In the genomic region with DNA sequence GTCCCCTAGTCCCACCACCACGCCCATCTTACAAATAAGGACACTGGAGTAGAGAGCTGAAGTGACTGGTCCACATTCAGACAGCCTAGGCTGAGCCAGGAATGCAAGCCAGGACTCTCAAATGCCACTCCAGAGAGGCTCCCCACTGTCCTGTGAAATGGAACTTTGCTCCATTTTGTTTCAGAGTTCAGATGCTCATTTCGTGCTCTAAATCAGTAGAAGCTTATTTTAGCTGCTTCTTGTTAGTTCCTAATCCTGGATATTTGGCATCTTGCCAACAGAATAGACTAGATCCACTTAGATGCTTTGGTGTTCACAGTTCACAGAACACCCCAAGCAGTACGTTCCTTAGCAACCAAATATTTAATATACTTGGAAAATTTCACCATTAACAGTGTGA, we compare ENCODE assay signal across 11 cellular contexts. TPM values are rescaled to one million over a fixed set of nuclear protein-coding genes. Genes with fewer than 3 reads are reported as not detected.
DNase-seq lines count a peak whose midpoint lies in the region; ATAC-seq and TF ChIP-seq lines count a peak whose summit lies in the region.
"Had no signal": no experiment of that assay in that cellular context is flagged by ENCODE, and none has a peak within 500 bp of the region (broad histone marks: within the 10 kb centered on the region; RNA-seq: fewer than 3 reads in every experiment).

No MANE protein-coding gene starts in this region.

- peaks cover 18% of the 10 kb centered on the region for H3K4me1 ChIP-seq in body of pancreas
- peaks cover 0 to 17% (median 2%) of the 10 kb centered on the region in 4 donors for H3K4me1 ChIP-seq in tibial artery

- intact Hi-C loops in body of pancreas (cut with DNase I), result no loop called here
- intact Hi-C loops in tibial artery (cut with DNase I; ENCODE audit: low total_unique reads), result no loop called here

- H3K27ac ChIP-seq in body of pancreas (no peak overlapping the region), tibial artery (peak overlapping the region; percentile 36 to 44)

- in situ Hi-C loops in GM13977 (cut with MboI; ENCODE audit: low pct_unique_long_range_greater_than_20kb, low sequenced_read_pairs, unreplicated experiment), result no loop called here

- H3K9me3 ChIP-seq in body of pancreas, result no peaks in the 10 kb centered on the region
- H3K9me3 ChIP-seq in tibial artery, result no peaks in the 10 kb centered on the region

- TF ChIP-seq POLR2A in body of pancreas (IDR thresholded peaks at IDR 0.05), result no peak

- DNase-seq in NCI-H1436 (lab: John Stamatoyannopoulos, UW) (peak; percentile 12), NCI-H1436 treated with DMSO at 0.1 percent for 48 hours (lab: John Stamatoyannopoulos, UW) (no peak), body of pancreas (no peak), iris pigment epithelial cell (ENCODE audit: low read depth) (peak; percentile 57), tibial artery (no peak), GM13977 (ENCODE audit: low spot score) (no peak)
- DNase-seq: ACHN; activated CD8-positive, alpha-beta memory T cell treated with anti-CD3 and anti-CD28 coated beads, Interleukin-2, amount 50 U/mL, for 48 hours; NCI-H226 had no signal

- peaks cover 0 to 15% of the 10 kb centered on the region in 2 donors for H3K36me3 ChIP-seq in body of pancreas (replicated peaks in 1 of 2; ENCODE audit: insufficient read depth in 1 of 2, low read depth in 2 of 2)
- H3K36me3 ChIP-seq in tibial artery, result peaks cover 19 to 28% (median 26%) of the 10 kb centered on the region in 3 donors

- peak; percentile 43 for ATAC-seq in body of pancreas
- no peak for ATAC-seq in HG02759 (IDR thresholded peaks at IDR 0.05; ENCODE audit: unreplicated experiment)
- no peak for ATAC-seq in HG03108 (IDR thresholded peaks at IDR 0.05; ENCODE audit: unreplicated experiment)

- H3K4me3 ChIP-seq in body of pancreas (no peak overlapping the region), tibial artery (no peak overlapping the region)

- TF ChIP-seq CTCF in body of pancreas (IDR thresholded peaks at IDR 0.05) (no peak), tibial artery (IDR thresholded peaks at IDR 0.05) (no peak), GM13977 (IDR thresholded peaks at IDR 0.05; ENCODE audit: extremely low read depth, insufficient read depth, missing control alignments) (no peak)

- H3K27me3 ChIP-seq in body of pancreas (no peaks in the 10 kb centered on the region), tibial artery (no peaks in the 10 kb centered on the region)

- 58 to 82% methylated on average over 3 of the region's 3 CpGs for WGBS in body of pancreas, 2 donors

RNA-seq across cellular contexts. Expression of gene MMP21, which starts 7.4 kb away (rescaled TPM):
- total RNA-seq in body of pancreas, result not detected

RNA-seq across cellular contexts. Expression of gene EDRF1, which starts 48.7 kb away (rescaled TPM):
- 10 to 100 TPM; 22.4 to 29.8 TPM for total RNA-seq in body of pancreas

RNA-seq across cellular contexts. Expression of gene UROS, which starts 54.8 kb away (rescaled TPM):
- 10 to 100 TPM; 15.8 to 31.4 TPM for total RNA-seq in body of pancreas

RNA-seq across cellular contexts. Expression of gene BCCIP, which starts 55.1 kb away (rescaled TPM):
- total RNA-seq in body of pancreas, result 10 to 100 TPM; 16.2 to 31.4 TPM

Comparison
In these comparisons a context has a peak if more than half of its experiments do, and no peak if none do; other contexts are left out.
1. DNase-seq: peak in NCI-H1436 (single experiment) and iris pigment epithelial cell (single experiment); none in NCI-H1436 treated with DMSO at 0.1 percent for 48 hours (single experiment), body of pancreas (0 of 4), tibial artery (0 of 2) and GM13977 (single experiment).
2. H3K27ac ChIP-seq: peak in tibial artery (2 of 2); none in body of pancreas (0 of 4).